Comparison of ENCODE assay signal across 8 cellular contexts in genomic region chr2:10036095-10036879, GRCh38. TPM values are rescaled to one million over a fixed set of nuclear protein-coding genes. Genes with fewer than 3 reads are reported as not detected.
DNase-seq lines count a peak whose midpoint lies in the region; ATAC-seq, FAIRE-seq and TF ChIP-seq lines count a peak whose summit lies in the region.

No MANE protein-coding gene starts in this region.

- no peak overlapping the region for H2BK120ac ChIP-seq in H1 (replicated peaks; ENCODE audit: low read depth, low read length)

- H3K79me2 ChIP-seq in DOHH2 (ENCODE audit: control insufficient read depth, low read length) (no peaks in the 10 kb centered on the region), H1 (ENCODE audit: control insufficient read depth in 1 of 2, insufficient read depth in 2 of 2, low read length in 2 of 2) (no peaks in the 10 kb centered on the region)

- H3K9me3 Mint-ChIP-seq in type B pancreatic cell: no peaks in the 10 kb centered on the region

- H3K14ac ChIP-seq in H1 (ENCODE audit: insufficient read length): no peak overlapping the region

- H3K4me3 ChIP-seq in DOHH2 (ENCODE audit: low read length): no peak overlapping the region
- no peak overlapping the region for H3K4me3 ChIP-seq in WI38 (ENCODE audit: low read depth, low read length)
- H3K4me3 ChIP-seq in H1 (ENCODE audit: extremely low read depth in 1 of 4, insufficient read depth in 2 of 4, low read depth in 3 of 4, low read length in 4 of 4): no peak overlapping the region

- TF ChIP-seq RAD21 in H1 (IDR thresholded peaks at IDR 0.05 in 1 of 2, conservative IDR thresholded peaks at IDR 0.05 in 1 of 2; ENCODE audit: low read depth in 2 of 2, low read length in 2 of 2): peak; percentile 36 to 49

- no peak overlapping the region for H3K23ac ChIP-seq in H1 (ENCODE audit: insufficient read length)

- no peak overlapping the region for H3K4me3 Mint-ChIP-seq in type B pancreatic cell

- no peak for TF ChIP-seq EP300 in H1 (IDR thresholded peaks at IDR 0.05; ENCODE audit: borderline replicate concordance in 1 of 2, low read depth in 2 of 2, low read length in 2 of 2)

- H3K4me1 ChIP-seq in DOHH2 (ENCODE audit: control insufficient read depth, low read length) (no peaks in the 10 kb centered on the region), H1 (replicated peaks in 1 of 4; ENCODE audit: control insufficient read depth in 3 of 4, insufficient read depth in 4 of 4, low read length in 3 of 4) (no peaks in the 10 kb centered on the region; a peak in 1 of 7 replicates)

- H3K4me2 ChIP-seq in DOHH2 (ENCODE audit: low read length) (no peak overlapping the region), H1 (ENCODE audit: insufficient read depth in 1 of 2, low read depth in 2 of 2, low read length in 2 of 2) (no peak overlapping the region)

- H4K91ac ChIP-seq in H1 (replicated peaks; ENCODE audit: insufficient read length, low read length): no peak overlapping the region

- H4K20me1 ChIP-seq in DOHH2 (ENCODE audit: control insufficient read depth, insufficient read depth, low read depth, low read length): no peaks in the 10 kb centered on the region
- H4K20me1 ChIP-seq in H1 (replicated peaks in 1 of 2; ENCODE audit: control insufficient read depth in 1 of 2, insufficient read depth in 2 of 2, low read length in 2 of 2): no peaks in the 10 kb centered on the region

- H3K23me2 ChIP-seq in H1 (ENCODE audit: low read depth, low read length): no peaks in the 10 kb centered on the region

- H2BK12ac ChIP-seq in H1 (ENCODE audit: low read depth, low read length): no peak overlapping the region

- no peak for TF ChIP-seq POLR2A in H1 (IDR thresholded peaks at IDR 0.05; ENCODE audit: control extremely low read depth in 1 of 2, low read depth in 2 of 2, low read length in 2 of 2)

- DNase-seq in H1 (ENCODE audit: low read depth in 1 of 2, low spot score in 2 of 2): no peak
- DNase-seq in mucosa of gallbladder (ENCODE audit: low spot score): peak; percentile 57
- DNase-seq in type B pancreatic cell (ENCODE audit: extremely low spot score, unreplicated experiment): no peak
- no peak for DNase-seq in NCI-H2029 treated with DMSO at 0.1 percent for 48 hours (lab: John Stamatoyannopoulos, UW)

- H3K79me1 ChIP-seq in H1 (ENCODE audit: low read depth, low read length): no peaks in the 10 kb centered on the region

- H3K9me3 ChIP-seq in DOHH2 (ENCODE audit: control insufficient read depth, insufficient read depth, low read length): no peaks in the 10 kb centered on the region
- H3K9me3 ChIP-seq in H1 (ENCODE audit: insufficient read depth in 2 of 2, low read depth in 1 of 2, low read length in 1 of 2): no peaks in the 10 kb centered on the region

- no peaks in the 10 kb centered on the region for H3F3A ChIP-seq in DOHH2 (ENCODE audit: control insufficient read depth, insufficient read depth)

- H3K27me3 ChIP-seq in DOHH2 (ENCODE audit: control insufficient read depth, low read length) (no peaks in the 10 kb centered on the region), H1 (replicated peaks in 1 of 4; ENCODE audit: control insufficient read depth in 3 of 4, extremely low read depth in 1 of 4, insufficient read depth in 3 of 4, low read length in 3 of 4) (peaks cover 0 to 6% (median 3%) of the 10 kb centered on the region in 4 experiments; a peak in 4 of 7 replicates)

- H3K9ac ChIP-seq in H1 (replicated peaks in 1 of 4; ENCODE audit: extremely low read depth in 1 of 4, low read depth in 3 of 4, low read length in 3 of 4): no peak overlapping the region

- H2AFZ ChIP-seq in H1 (ENCODE audit: low read length): no peak overlapping the region

- no peak overlapping the region for H2AK5ac ChIP-seq in H1 (ENCODE audit: low read depth, low read length)

- peak; percentile 46 for TF ChIP-seq CTCF in DOHH2 (IDR thresholded peaks at IDR 0.05; ENCODE audit: low read depth, low read length, poor library complexity, severe bottlenecking)
- TF ChIP-seq CTCF in WI38 (IDR thresholded peaks at IDR 0.05; ENCODE audit: low read depth, low read length): peak; percentile 48
- TF ChIP-seq CTCF in H1 (IDR thresholded peaks at IDR 0.05; ENCODE audit: control extremely low read depth in 1 of 3, insufficient read depth in 1 of 3, low read depth in 1 of 3, low read length in 3 of 3): peak; percentile 60 to 76 (median 70)
- TF ChIP-seq CTCF in type B pancreatic cell (conservative IDR thresholded peaks at IDR 0.05): peak; percentile 46

- no peaks in the 10 kb centered on the region for H3K9me2 ChIP-seq in DOHH2 (replicated peaks; ENCODE audit: control insufficient read depth, low read length)

- no peak overlapping the region for H3K18ac ChIP-seq in H1 (ENCODE audit: extremely low read depth, low read length)

- H3K27ac Mint-ChIP-seq in type B pancreatic cell: no peak overlapping the region

- ATAC-seq in HG02798 (IDR thresholded peaks at IDR 0.05; ENCODE audit: poor library complexity, unreplicated experiment) (peak; percentile 50), HG03520 (IDR thresholded peaks at IDR 0.05; ENCODE audit: unreplicated experiment) (no peak)

- H3K27me3 Mint-ChIP-seq in type B pancreatic cell: peaks cover 10% of the 10 kb centered on the region

- peaks cover 7% of the 10 kb centered on the region for H3K4me1 Mint-ChIP-seq in type B pancreatic cell (ENCODE audit: unreplicated experiment)

- POLR2A ChIA-PET in H1 (lab: Charles Lee; ENCODE audit: partially characterized antibody): interaction anchor here (1.7 kb wide), 1 partner anchor 11 kb away, joined by 6 read pairs; no protein-coding TSS in a partner anchor

- no peak overlapping the region for H3K56ac ChIP-seq in H1 (replicated peaks; ENCODE audit: insufficient read length, low read depth, low read length)

- no peak overlapping the region for H3K27ac ChIP-seq in DOHH2 (ENCODE audit: low read depth, low read length)
- H3K27ac ChIP-seq in H1 (ENCODE audit: low read depth, low read length): no peak overlapping the region

- H3K36me3 Mint-ChIP-seq in type B pancreatic cell: peaks cover 3% of the 10 kb centered on the region

- no peak for FAIRE-seq in H1 (lab: Jason Lieb, UNC)

- H2BK5ac ChIP-seq in H1 (ENCODE audit: low read depth, low read length): no peak overlapping the region

- no peak overlapping the region for H2BK20ac ChIP-seq in H1 (ENCODE audit: low read length)

- no peak overlapping the region for H3K4ac ChIP-seq in H1 (replicated peaks; ENCODE audit: insufficient read length, low read depth, low read length)

- no peak overlapping the region for H2BK15ac ChIP-seq in H1 (ENCODE audit: low read length)

- H4K5ac ChIP-seq in H1 (ENCODE audit: insufficient read length, low read depth, low read length): no peak overlapping the region

- H3K36me3 ChIP-seq in DOHH2 (ENCODE audit: control insufficient read depth, low read length) (no peaks in the 10 kb centered on the region), H1 (ENCODE audit: control insufficient read depth in 2 of 4, insufficient read depth in 4 of 4, low read length in 3 of 4) (no peaks in the 10 kb centered on the region)

- 83% methylated on average over 13 of the region's 14 CpGs; no CpG with 5 or more reads in 1 of the 2 experiments for WGBS in H1 (ENCODE audit: extremely low coverage in 1 of 2, insufficient coverage in 1 of 2, insufficient read length in 1 of 2, insufficient replicate concordance in 2 of 2, low coverage in 1 of 2, low lambda C conversion rate in 2 of 2, missing lambda C conversion rate in 1 of 2), 2 experiments

- no peak overlapping the region; the same call in 1 of the 2 replicates for H4K8ac ChIP-seq in H1 (ENCODE audit: extremely low read depth, insufficient read depth, low read length)

- CTCF ChIA-PET in H1 (lab: Charles Lee; ENCODE audit: partially characterized antibody): interaction anchor here (0.8 to 3.3 kb wide), 17 partner anchors 10 to 237 kb away, joined by 3 to 42 read pairs (median 4); no protein-coding TSS in a partner anchor

TF ChIP-seq in H1, 55 proteins besides CTCF, POLR2A, EP300 and RAD21:
- TF ChIP-seq YY1 (IDR thresholded peaks at IDR 0.05; ENCODE audit: low read depth, low read length) (0 out of 2 replicates have a peak, but pooled peaks have one; percentile 21), MAFK (IDR thresholded peaks at IDR 0.05; ENCODE audit: low read depth, low read length) (peak; percentile 16; the same call in 1 of the 2 replicates), NRF1 (IDR thresholded peaks at IDR 0.05; ENCODE audit: low read depth, low read length) (no peak)

RNA-seq across cellular contexts. Expression of gene KLF11, which starts 7.1 kb away (rescaled TPM):
- total RNA-seq in H1 (2021; fragmentation: NEBNext Ultra II Directional; extraction: Animal tissue kit (Norgen Biotek cat#: 25700)): 4.6 and 6.4 TPM in 2 replicates
- 8.6 and 10.1 TPM in 2 replicates for polyA plus RNA-seq in H1 (2011; rRNA removed)
- 8.1 TPM for polyA plus RNA-seq in H1 (2011; cell fraction: cytosol; rRNA removed)
- polyA plus RNA-seq in H1 (2011; cell fraction: nucleus; rRNA removed): 7.3 TPM
- polyA plus RNA-seq in H1 (2012, experiment 1 of 2): 4.5 to 8.2 TPM (median 5.7 TPM) in 4 replicates
- polyA plus RNA-seq in H1 (2012, experiment 2 of 2): 1.9 TPM
- polyA plus RNA-seq in H1 (2013, experiment 1 of 2): 3.8 TPM
- 4.2 TPM for polyA plus RNA-seq in H1 (2013, experiment 2 of 2)
- 23.2 and 30.8 TPM in 2 replicates for polyA minus RNA-seq in H1 (2011; rRNA and poly(A)+ RNA removed)
- 7.7 TPM for polyA minus RNA-seq in H1 (2011; cell fraction: cytosol; rRNA and poly(A)+ RNA removed)
- polyA minus RNA-seq in H1 (2011; cell fraction: nucleus; rRNA and poly(A)+ RNA removed): 7.2 TPM
- total RNA-seq in mucosa of gallbladder (22.8 TPM), type B pancreatic cell (ENCODE audit: low replicate concordance) (11.8 and 13.1 TPM in 2 replicates)

RNA-seq across cellular contexts. Expression of gene CYS1, which starts 43.9 kb away (rescaled TPM):
- total RNA-seq in H1 (2021; fragmentation: NEBNext Ultra II Directional; extraction: Animal tissue kit (Norgen Biotek cat#: 25700)): 0.13 and 0.25 TPM in 2 replicates
- polyA plus RNA-seq in H1 (2011; rRNA removed): 0.09 and 0.57 TPM in 2 replicates
- 0.32 TPM for polyA plus RNA-seq in H1 (2011; cell fraction: cytosol; rRNA removed)
- polyA plus RNA-seq in H1 (2011; cell fraction: nucleus; rRNA removed): 0.47 TPM
- polyA plus RNA-seq in H1 (2012, experiment 1 of 2): 0.16 to 0.46 TPM (median 0.30 TPM) in 4 replicates
- polyA plus RNA-seq in H1 (2012, experiment 2 of 2): 0.17 TPM
- 0.59 TPM for polyA plus RNA-seq in H1 (2013, experiment 1 of 2)
- 0.28 TPM for polyA plus RNA-seq in H1 (2013, experiment 2 of 2)
- polyA minus RNA-seq in H1 (2011; rRNA and poly(A)+ RNA removed): 0.05 and 0.19 TPM in 2 replicates
- polyA minus RNA-seq in H1 (2011; cell fraction: cytosol; rRNA and poly(A)+ RNA removed): not detected
- not detected for polyA minus RNA-seq in H1 (2011; cell fraction: nucleus; rRNA and poly(A)+ RNA removed)
- total RNA-seq in mucosa of gallbladder: 27.8 TPM
- 0.79 and 0.94 TPM in 2 replicates for total RNA-seq in type B pancreatic cell (ENCODE audit: low replicate concordance)

Comparison
In these comparisons a context has a peak if more than half of its experiments do, and no peak if none do; other contexts are left out.
1. RNA of gene CYS1, which starts 43.9 kb away (total RNA-seq): 27.8 TPM in mucosa of gallbladder (single experiment); 0.79 to 0.94 TPM in type B pancreatic cell and 0.13 to 0.25 TPM in H1; every median in the first group is over 10 times any median in the second.
2. Peak in every context shown above with its lines, with median percentiles within 50 percentile points of each other: CTCF ChIP-seq.